Comparison of ENCODE assay signal across 23 cellular contexts in the genomic region with DNA sequence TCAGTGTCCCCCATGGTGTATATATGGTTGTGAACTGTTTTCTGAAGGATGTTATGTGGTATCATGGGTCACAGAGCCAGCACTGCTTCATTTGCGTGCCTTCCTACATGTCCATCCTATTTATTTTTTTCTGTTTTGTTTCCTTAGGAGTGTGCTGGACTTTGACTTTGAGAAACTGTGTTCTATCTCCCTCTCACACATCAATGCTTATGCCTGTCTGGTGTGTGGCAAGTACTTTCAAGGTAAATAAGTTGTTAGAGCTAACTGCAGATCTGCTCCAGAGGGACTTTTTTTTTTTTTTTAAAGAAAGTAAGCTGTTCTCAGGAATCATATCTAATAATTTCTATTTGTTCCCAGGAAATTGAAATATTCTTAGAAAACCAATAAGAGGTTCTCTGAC. TPM values are rescaled to one million over a fixed set of nuclear protein-coding genes. Genes with fewer than 3 reads are reported as not detected.
"Had no signal": no experiment of that assay in that cellular context is flagged by ENCODE, and none has a peak within 500 bp of the region (broad histone marks: within the 10 kb centered on the region; RNA-seq: fewer than 3 reads in every experiment).

No MANE protein-coding gene starts in this region.

- H3K27ac ChIP-seq: KMS-11, SJSA1, SK-N-MC had no signal

- H3K27me3 ChIP-seq: SJSA1 had no signal

- H3K9me3 Mint-ChIP-seq: IgD-negative memory B cell had no signal

- DNase-seq: Kasumi-1, MM.1S, NCI-H1092 treated with DMSO at 0.1 percent for 48 hours, NCI-H1436, NCI-H187, NCI-H2029, NCI-H2081 treated with DMSO at 0.1 percent for 48 hours, NCI-H2171, NCI-H226, NCI-H446, NCI-H510A, NCI-H524 treated with DMSO at 0.1 percent for 48 hours, NCI-H69, NCI-H774, Right ventricle myocardium superior, RPMI8226, SIG-M5 had no signal

- H3K9me3 ChIP-seq: SJSA1 had no signal

- H3K27me3 Mint-ChIP-seq: IgD-negative memory B cell had no signal

- H3K4me3 ChIP-seq: K562, SJSA1, SK-N-MC had no signal

- H3K4me2 ChIP-seq: KMS-11 had no signal

RNA-seq across cellular contexts. Expression of gene VAMP5, which starts 37.1 kb away (rescaled TPM):
- total RNA-seq: HT1080 had no signal
